Comparison of ENCODE assay signal across 9 cellular contexts in the genomic region with DNA sequence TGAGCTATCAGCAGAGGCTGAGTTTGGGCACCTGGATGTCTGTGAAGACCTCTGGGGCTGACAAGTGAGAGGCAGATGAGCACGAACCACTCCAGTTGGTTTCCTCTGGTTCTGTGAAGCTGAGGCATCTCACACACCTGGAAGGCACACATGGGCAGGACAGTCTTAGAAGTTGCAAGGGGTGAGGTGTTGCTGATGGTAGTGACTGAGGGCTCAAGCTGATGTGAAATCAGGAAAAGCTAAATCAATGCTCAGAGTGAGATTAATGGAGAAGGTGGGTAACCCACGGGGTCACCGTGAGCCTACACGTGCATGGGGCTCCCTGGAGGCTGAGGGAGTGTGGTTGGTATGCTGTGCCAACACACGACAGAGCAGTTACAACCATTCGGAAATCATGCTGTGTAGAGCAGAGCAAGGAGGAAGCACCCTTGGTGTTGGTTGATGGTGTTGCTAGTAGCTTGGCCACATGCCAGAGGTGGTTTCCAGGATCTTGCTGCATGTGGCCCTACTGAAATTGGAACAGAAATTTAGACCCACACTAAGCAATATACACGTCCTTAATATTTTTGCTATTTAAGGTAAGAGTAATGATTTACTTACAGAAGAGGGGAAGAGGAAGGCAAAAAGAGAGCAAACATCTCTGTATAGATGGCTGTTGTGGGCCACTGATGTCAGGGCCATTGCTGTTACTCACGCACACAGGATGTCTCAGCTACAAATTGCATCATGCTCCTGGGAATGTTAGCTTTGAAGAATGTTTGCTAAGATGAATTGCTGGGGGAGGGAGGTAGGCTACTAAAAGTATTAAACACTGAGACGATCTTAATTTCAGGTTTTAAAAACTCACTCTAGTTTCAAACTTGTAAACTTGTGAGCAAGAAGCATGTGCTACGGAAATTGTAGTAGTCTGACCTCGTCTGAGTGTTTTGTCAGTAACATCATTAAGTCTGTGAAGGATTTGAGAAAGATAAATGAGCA.
DNase-seq lines count a peak whose midpoint lies in the region; ATAC-seq and TF ChIP-seq lines count a peak whose summit lies in the region.
"Had no signal": no experiment of that assay in that cellular context is flagged by ENCODE, and none has a peak within 500 bp of the region (broad histone marks: within the 10 kb centered on the region; RNA-seq: fewer than 3 reads in every experiment).

No MANE protein-coding gene starts in this region.

- TF ChIP-seq CTCF in upper lobe of left lung (IDR thresholded peaks at IDR 0.05), result no peak

- ATAC-seq in HG02938 (IDR thresholded peaks at IDR 0.05; ENCODE audit: unreplicated experiment) (peak; percentile 66), SK-N-SH treated with all-trans-retinoic acid at 6 μM for 48 hours (peak; percentile 82), left ventricle myocardium superior (peak; percentile 64), upper lobe of left lung (ENCODE audit: low FRiP score in 2 of 2) (peak; percentile 57 to 68)
- ATAC-seq: CD8-positive, alpha-beta T cell had no signal

- no peak overlapping the region for H3K4me3 ChIP-seq in upper lobe of left lung

- no peaks in the 10 kb centered on the region for H3K36me3 ChIP-seq in upper lobe of left lung

- intact Hi-C loops in left ventricle myocardium superior (cut with micrococcal nuclease), result no loop called here

- no peaks in the 10 kb centered on the region for H3K9me3 ChIP-seq in upper lobe of left lung

- H3K27me3 ChIP-seq in upper lobe of left lung, result no peaks in the 10 kb centered on the region

- TF ChIP-seq EP300 in upper lobe of left lung (IDR thresholded peaks at IDR 0.05), result no peak

- H3K27ac ChIP-seq in upper lobe of left lung, result peak overlapping the region in 3 of 4 donors; percentile 9 to 38 (median 20)

- no peak for TF ChIP-seq POLR2A in upper lobe of left lung (IDR thresholded peaks at IDR 0.05)

- 35 to 40% methylated on average over 11 of the region's 11 CpGs for WGBS in upper lobe of left lung, 2 donors

- peaks cover 4 to 10% (median 8%) of the 10 kb centered on the region in 4 donors for H3K4me1 ChIP-seq in upper lobe of left lung

- DNase-seq in NCI-H345 (lab: John Stamatoyannopoulos, UW), result peak; percentile 7
- DNase-seq in NCI-H345 treated with DMSO at 0.1 percent for 48 hours (lab: John Stamatoyannopoulos, UW; ENCODE audit: unreplicated experiment), result no peak
- DNase-seq in left ventricle myocardium superior, result peak; percentile 53
- peak in 1 of 2 donors; percentile 56 for DNase-seq in upper lobe of left lung
- no peak for DNase-seq in ureter (ENCODE audit: low spot score)
- DNase-seq in NCI-H1048 (lab: John Stamatoyannopoulos, UW), result no peak

TF ChIP-seq in SK-N-SH treated with all-trans-retinoic acid at 6 μM for 48 hours, 23 proteins besides CTCF, POLR2A, EP300 and RAD21:
- TF ChIP-seq ZNF8 (CRISPR knock-in tag; IDR thresholded peaks at IDR 0.05), result no peak
- TF ChIP-seq CREB5 (CRISPR knock-in tag; IDR thresholded peaks at IDR 0.05; ENCODE audit: low read depth), result no peak
- 0 out of 2 replicates have a peak, but pooled peaks have one; percentile 55 for TF ChIP-seq OSR1 (CRISPR knock-in tag; IDR thresholded peaks at IDR 0.05)
- TF ChIP-seq GLIS3 (CRISPR knock-in tag; IDR thresholded peaks at IDR 0.05), result no peak
- no peak for TF ChIP-seq PATZ1 (CRISPR knock-in tag; IDR thresholded peaks at IDR 0.05; ENCODE audit: borderline replicate concordance)
- no peak for TF ChIP-seq ZFP3 (CRISPR knock-in tag; IDR thresholded peaks at IDR 0.05)
- TF ChIP-seq ZC3H10 (CRISPR knock-in tag; IDR thresholded peaks at IDR 0.05), result 0 out of 2 replicates have a peak, but pooled peaks have one; percentile 7
- TF ChIP-seq ZNF70 (CRISPR knock-in tag; IDR thresholded peaks at IDR 0.05), result no peak
- TF ChIP-seq, protein P1, sequence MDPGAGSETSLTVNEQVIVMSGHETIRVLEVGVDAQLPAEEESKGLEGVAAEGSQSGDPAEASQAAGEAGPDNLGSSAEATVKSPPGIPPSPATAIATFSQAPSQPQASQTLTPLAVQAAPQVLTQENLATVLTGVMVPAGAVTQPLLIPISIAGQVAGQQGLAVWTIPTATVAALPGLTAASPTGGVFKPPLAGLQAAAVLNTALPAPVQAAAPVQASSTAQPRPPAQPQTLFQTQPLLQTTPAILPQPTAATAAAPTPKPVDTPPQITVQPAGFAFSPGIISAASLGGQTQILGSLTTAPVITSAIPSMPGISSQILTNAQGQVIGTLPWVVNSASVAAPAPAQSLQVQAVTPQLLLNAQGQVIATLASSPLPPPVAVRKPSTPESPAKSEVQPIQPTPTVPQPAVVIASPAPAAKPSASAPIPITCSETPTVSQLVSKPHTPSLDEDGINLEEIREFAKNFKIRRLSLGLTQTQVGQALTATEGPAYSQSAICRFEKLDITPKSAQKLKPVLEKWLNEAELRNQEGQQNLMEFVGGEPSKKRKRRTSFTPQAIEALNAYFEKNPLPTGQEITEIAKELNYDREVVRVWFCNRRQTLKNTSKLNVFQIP (CRISPR knock-in tag; IDR thresholded peaks at IDR 0.05; ENCODE audit: borderline replicate concordance, low read depth), result no peak
- no peak for TF ChIP-seq CSDC2 (CRISPR knock-in tag; IDR thresholded peaks at IDR 0.05)
- TF ChIP-seq RARB (CRISPR knock-in tag; IDR thresholded peaks at IDR 0.05), result no peak
- TF ChIP-seq ZNF565 (CRISPR knock-in tag; conservative IDR thresholded peaks at IDR 0.05; ENCODE audit: low read depth), result no peak
- no peak for TF ChIP-seq BACH2 (CRISPR knock-in tag; IDR thresholded peaks at IDR 0.05; ENCODE audit: borderline replicate concordance)
- no peak for TF ChIP-seq ARNTL (CRISPR knock-in tag; IDR thresholded peaks at IDR 0.05; ENCODE audit: borderline replicate concordance, low read depth)
- no peak for TF ChIP-seq TCF4 (CRISPR knock-in tag; IDR thresholded peaks at IDR 0.05; ENCODE audit: borderline replicate concordance)
- no peak for TF ChIP-seq ISL1 (CRISPR knock-in tag; IDR thresholded peaks at IDR 0.05)
TF ChIP-seq in SK-N-SH treated with all-trans-retinoic acid at 6 μM for 48 hours: peak in this region for 2.

Comparison
In these comparisons a context has a peak if more than half of its experiments do, and no peak if none do; other contexts are left out.
1. DNase-seq: peak in NCI-H345 (single experiment) and left ventricle myocardium superior (single experiment); none in NCI-H345 treated with DMSO at 0.1 percent for 48 hours (single experiment), ureter (single experiment) and NCI-H1048 (single experiment).
2. Peak in every context shown above with its lines, with median percentiles within 50 percentile points of each other: ATAC-seq.